Comparison of ENCODE assay signal across 1 cellular context in the genomic region with DNA sequence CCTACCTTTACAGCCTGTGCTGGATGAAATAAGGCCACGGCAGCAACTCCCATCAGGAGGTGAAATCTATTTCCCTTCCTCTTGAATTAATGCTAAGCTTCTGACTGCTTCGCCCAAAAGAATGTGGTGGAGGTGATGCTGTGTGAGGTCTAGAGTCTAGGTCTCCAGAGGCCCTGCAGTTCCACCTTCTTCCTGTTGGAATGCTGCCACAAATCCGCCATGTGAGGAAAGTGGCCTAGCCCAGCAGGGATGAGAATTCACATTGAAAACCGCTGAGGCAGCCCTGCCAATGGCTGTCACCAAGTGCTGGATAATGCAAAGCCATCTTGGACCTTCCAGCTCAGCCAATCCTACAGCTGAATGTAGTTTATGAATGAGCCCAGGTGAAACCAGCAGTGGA.
A peak's percentile ranks its signal among the peaks of the same experiment; 100 is the strongest.
TF ChIP-seq lines count a peak whose summit lies in the region.

No MANE protein-coding gene starts in this region.

TF ChIP-seq in H1, 55 proteins besides CTCF, POLR2A, EP300 and RAD21:
- TF ChIP-seq NRF1 (IDR thresholded peaks at IDR 0.05; ENCODE audit: low read depth, low read length): no peak
- no peak for TF ChIP-seq MAFK (IDR thresholded peaks at IDR 0.05; ENCODE audit: low read depth, low read length)
- no peak for TF ChIP-seq CHD2 (IDR thresholded peaks at IDR 0.05; ENCODE audit: low read length)
- TF ChIP-seq, protein P1, sequence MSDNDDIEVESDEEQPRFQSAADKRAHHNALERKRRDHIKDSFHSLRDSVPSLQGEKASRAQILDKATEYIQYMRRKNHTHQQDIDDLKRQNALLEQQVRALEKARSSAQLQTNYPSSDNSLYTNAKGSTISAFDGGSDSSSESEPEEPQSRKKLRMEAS (IDR thresholded peaks at IDR 0.05): peak; percentile 29; the same call in 1 of the 2 replicates
- TF ChIP-seq YY1 (IDR thresholded peaks at IDR 0.05; ENCODE audit: low read depth, low read length): 0 out of 2 replicates have a peak, but pooled peaks have one; percentile 61
- TF ChIP-seq KDM1A (IDR thresholded peaks at IDR 0.05; ENCODE audit: borderline replicate concordance, low read length): no peak
- TF ChIP-seq POU5F1 (IDR thresholded peaks at IDR 0.05; ENCODE audit: low read depth, low read length): no peak
- no peak for TF ChIP-seq SAP30 (IDR thresholded peaks at IDR 0.05; ENCODE audit: insufficient read depth, insufficient replicate concordance, low read length)
- TF ChIP-seq KDM4A (IDR thresholded peaks at IDR 0.05; ENCODE audit: low read depth, low read length, severe bottlenecking): no peak
- TF ChIP-seq TEAD4 (IDR thresholded peaks at IDR 0.05; ENCODE audit: low read depth, low read length): peak; percentile 63
